In the genomic region with DNA sequence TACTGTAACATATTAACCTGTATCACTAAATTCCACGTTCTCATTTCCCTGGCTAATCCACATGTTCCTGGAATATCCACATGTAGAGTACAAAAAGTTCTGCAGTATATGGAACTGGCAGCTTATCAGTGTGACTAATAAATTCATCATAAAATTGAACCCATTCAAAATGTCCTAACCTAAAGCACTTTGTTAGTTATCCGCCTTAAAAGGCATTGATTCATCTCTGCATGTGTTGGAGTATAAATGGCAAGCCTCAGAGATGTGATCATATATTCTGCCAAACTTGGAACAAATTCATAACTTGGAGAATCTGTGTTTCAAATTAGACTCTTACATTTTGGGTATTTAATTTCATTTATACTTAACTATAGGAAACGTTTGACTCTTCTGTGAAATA, we compare ENCODE assay signal across 18 cellular contexts.
"Had no signal": no experiment of that assay in that cellular context is flagged by ENCODE, and none has a peak within 500 bp of the region (broad histone marks: within the 10 kb centered on the region; RNA-seq: fewer than 3 reads in every experiment).

No MANE protein-coding gene starts in this region.

- H3K4me3 ChIP-seq: ascending aorta, psoas muscle, right lobe of liver, suprapubic skin had no signal

- H3K27me3 Mint-ChIP-seq: activated naive CD8-positive, alpha-beta T cell; activated T-cell treated with anti-CD3 and anti-CD28 coated beads, Interleukin-2, amount 50 U/mL, for 24 hours; type B pancreatic cell had no signal

- ATAC-seq: activated CD8-positive, alpha-beta memory T cell treated with anti-CD3 and anti-CD28 coated beads, Interleukin-2, amount 10 ng/mL, durations not matched to agents 7 days and 5 days; left lobe of liver; natural killer cell; psoas muscle; right lobe of liver had no signal

- H3K9me3 ChIP-seq: psoas muscle, right lobe of liver, suprapubic skin had no signal

- H3K27me3 ChIP-seq: ascending aorta, right lobe of liver, suprapubic skin had no signal

- H3K36me3 ChIP-seq: ascending aorta, right lobe of liver, suprapubic skin had no signal

- H3K27ac Mint-ChIP-seq: activated CD8-positive, alpha-beta memory T cell treated with anti-CD3 and anti-CD28 coated beads, Interleukin-2, amount 10 ng/mL, durations not matched to agents 7 days and 5 days; activated naive CD8-positive, alpha-beta T cell; activated T-cell treated with anti-CD3 and anti-CD28 coated beads, Interleukin-2, amount 50 U/mL, for 24 hours; natural killer cell; type B pancreatic cell had no signal

- H3K36me3 Mint-ChIP-seq: activated CD8-positive, alpha-beta memory T cell treated with anti-CD3 and anti-CD28 coated beads, Interleukin-2, amount 10 ng/mL, durations not matched to agents 7 days and 5 days; activated naive CD8-positive, alpha-beta T cell; natural killer cell; type B pancreatic cell had no signal

- H3K27ac ChIP-seq: ascending aorta, psoas muscle, right lobe of liver, suprapubic skin had no signal

- DNase-seq: activated CD4-positive, alpha-beta T cell treated with anti-CD3 and anti-CD28 coated beads, Interleukin-2, amount 50 U/mL, for 48 hours; activated CD4-positive, CD25-positive, alpha-beta regulatory T cell treated with anti-CD3 and anti-CD28 coated beads, Interleukin-2, amount 50 U/mL, for 72 hours; activated CD8-positive, alpha-beta memory T cell treated with anti-CD3 and anti-CD28 coated beads, Interleukin-2, amount 10 ng/mL, durations not matched to agents 7 days and 5 days; activated gamma-delta T cell; activated T-cell treated with anti-CD3 and anti-CD28 coated beads, Interleukin-2, amount 50 U/mL, for 24 hours; caudate nucleus; natural killer cell; nucleus accumbens; psoas muscle; right lobe of liver; stimulated activated CD4-positive, alpha-beta T cell treated with anti-CD3 and anti-CD28 coated beads, Interleukin-2, amount 100 ng/mL, for 48 hours; stimulated activated naive CD4-positive, alpha-beta T cell treated with Interleukin-2 at 50 U/mL for 16 hours; T-helper 9 cell had no signal

- H3K4me1 Mint-ChIP-seq: activated CD8-positive, alpha-beta memory T cell treated with anti-CD3 and anti-CD28 coated beads, Interleukin-2, amount 10 ng/mL, durations not matched to agents 7 days and 5 days; natural killer cell had no signal

- H3K9me3 Mint-ChIP-seq: activated T-cell treated with anti-CD3 and anti-CD28 coated beads, Interleukin-2, amount 50 U/mL, for 24 hours; natural killer cell; type B pancreatic cell had no signal

- H3K4me3 Mint-ChIP-seq: activated CD8-positive, alpha-beta memory T cell treated with anti-CD3 and anti-CD28 coated beads, Interleukin-2, amount 10 ng/mL, durations not matched to agents 7 days and 5 days; activated naive CD8-positive, alpha-beta T cell; activated T-cell treated with anti-CD3 and anti-CD28 coated beads, Interleukin-2, amount 50 U/mL, for 24 hours; natural killer cell; type B pancreatic cell had no signal

- H3K4me1 ChIP-seq: psoas muscle had no signal
